Comparison of ENCODE assay signal across 8 cellular contexts in genomic region chr4:139815646-139816601, GRCh38.
DNase-seq lines count a peak whose midpoint lies in the region; ATAC-seq lines count a peak whose summit lies in the region.

No MANE protein-coding gene starts in this region.

- no peak for ATAC-seq in GM21619 (IDR thresholded peaks at IDR 0.05; ENCODE audit: unreplicated experiment)
- ATAC-seq in HG03039 (IDR thresholded peaks at IDR 0.05; ENCODE audit: unreplicated experiment) = no peak

- H3K27ac ChIP-seq in HUES6 (ENCODE audit: low read depth, low read length) (peak overlapping the region; percentile 65), angular gyrus (ENCODE audit: low read depth, low read length) (peak overlapping the region; percentile 79)

- H3K9ac ChIP-seq in HUES6 (ENCODE audit: low read length) (peak overlapping the region; percentile 68), iPS-15b (ENCODE audit: low read depth, low read length) (no peak overlapping the region)

- peaks cover 33% of the 10 kb centered on the region for H3K4me1 ChIP-seq in HUES6 (ENCODE audit: control insufficient read depth, insufficient read depth, low read length)
- H3K4me1 ChIP-seq in iPS-15b (ENCODE audit: control insufficient read depth, insufficient read depth, low read length) = peaks cover 16% of the 10 kb centered on the region

- peak overlapping the region; percentile 52 for H3K4me3 ChIP-seq in HUES6 (ENCODE audit: low read depth, low read length)
- H3K4me3 ChIP-seq in iPS-15b (ENCODE audit: low read depth, low read length) = peak overlapping the region; percentile 52
- H3K4me3 ChIP-seq in skeletal muscle cell (ENCODE audit: low read depth, low read length) = peak overlapping the region; percentile 36

- no peaks in the 10 kb centered on the region for H3K27me3 ChIP-seq in HUES6 (ENCODE audit: control insufficient read depth, insufficient read depth, low read length)
- no peaks in the 10 kb centered on the region for H3K27me3 ChIP-seq in iPS-15b (ENCODE audit: control insufficient read depth, insufficient read depth, low read length)

- DNase-seq in AG08395 (ENCODE audit: low spot score) (peak; percentile 87), skeletal muscle cell (ENCODE audit: low read depth) (peak; percentile 57), HUDEP-2 (lab: John Stamatoyannopoulos, UW; ENCODE audit: unreplicated experiment in 76 of 76) (no peak)

- H3K36me3 ChIP-seq in HUES6 (ENCODE audit: control insufficient read depth, insufficient read depth, low read length) (no peaks in the 10 kb centered on the region), iPS-15b (ENCODE audit: control insufficient read depth, insufficient read depth, low read length) (no peaks in the 10 kb centered on the region)

- H3K9me3 ChIP-seq in HUES6 (ENCODE audit: control insufficient read depth, insufficient read depth, low read depth, low read length) (peaks cover 5% of the 10 kb centered on the region), iPS-15b (ENCODE audit: control insufficient read depth, insufficient read depth, low read length) (no peaks in the 10 kb centered on the region)

Comparison
In these comparisons a context has a peak if more than half of its experiments do, and no peak if none do; other contexts are left out.
1. DNase-seq: peak in AG08395 (single experiment) and skeletal muscle cell (single experiment); none in HUDEP-2 (0 of 76).
2. Peak in every context shown above with its lines, with median percentiles within 50 percentile points of each other: H3K4me3 ChIP-seq.